ENCODE assay signal across 8 cellular contexts in genomic region chr7:99472561-99473314, GRCh38.
DNase-seq lines count a peak whose midpoint lies in the region; ATAC-seq, FAIRE-seq and TF ChIP-seq lines count a peak whose summit lies in the region.

Gene ZNF789, plus strand, starts transcription at chr7:99472890. Its CDS starts 3,567 bp downstream, at chr7:99476457.

- peak; percentile 85 for FAIRE-seq in islet of Langerhans (lab: Jason Lieb, UNC)

- DNase-seq in AG09319 (ENCODE audit: extremely low read depth, low read depth) (peak; percentile 86), NCI-H446 treated with DMSO at 0.1 percent for 48 hours (lab: John Stamatoyannopoulos, UW) (peak; percentile 87), cerebellar cortex (ENCODE audit: low spot score) (peak; percentile 97)
- peak; percentile 98 for DNase-seq in stimulated activated CD4-positive, alpha-beta T cell treated with anti-CD3 and anti-CD28 coated beads, Interleukin-12 subunit alpha, Interleukin-12 subunit beta, amount 100 ng/mL, for 4 hours

- ATAC-seq in GM19035 (IDR thresholded peaks at IDR 0.05; ENCODE audit: unreplicated experiment) (peak; percentile 95), HG03354 (IDR thresholded peaks at IDR 0.05; ENCODE audit: poor library complexity, severe bottlenecking, unreplicated experiment) (peak; percentile 95)
- ATAC-seq in activated CD4-positive, CD25-positive, alpha-beta regulatory T cell treated with anti-CD3 and anti-CD28 coated beads, Interleukin-2, amount 50 U/mL, for 24 hours: peak; percentile 98 to 99

- no peak for TF ChIP-seq CTCF in AG09319 (IDR thresholded peaks at IDR 0.05; ENCODE audit: low read depth, low read length)

Comparison
In these comparisons a context has a peak if more than half of its experiments do, and no peak if none do; other contexts are left out.
1. Peak in every context shown above with its lines: DNase-seq and ATAC-seq.